In the genomic region with DNA sequence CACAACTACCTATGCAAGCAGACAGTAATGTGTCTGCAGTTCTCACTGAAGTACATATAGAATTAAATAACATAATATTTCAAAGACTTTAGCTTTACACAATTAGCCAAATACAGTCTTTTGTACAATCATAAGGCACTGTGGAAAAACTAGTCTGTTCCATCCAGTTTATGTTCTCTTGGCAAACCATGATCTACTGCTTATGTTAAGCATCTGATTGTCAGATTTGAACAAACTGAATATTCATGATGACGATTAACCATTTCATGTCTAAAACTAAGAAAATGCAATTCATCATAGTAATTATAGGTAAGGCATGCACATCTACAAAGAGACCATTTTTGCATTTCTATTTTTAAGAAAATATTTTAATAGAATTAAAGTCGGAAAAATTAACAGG, we compare ENCODE assay signal across 1 cellular context.
TF ChIP-seq lines count a peak whose summit lies in the region.

No MANE protein-coding gene starts in this region.

TF ChIP-seq in WTC11, 78 proteins besides CTCF, POLR2A, EP300 and RAD21 (continued from another document):
- TF ChIP-seq ATF2 (CRISPR knock-in tag; IDR thresholded peaks at IDR 0.05; ENCODE audit: borderline replicate concordance, low read depth) (no peak), E2F4 (CRISPR knock-in tag; IDR thresholded peaks at IDR 0.05; ENCODE audit: borderline replicate concordance, low read depth) (no peak), ZNF317 (CRISPR knock-in tag; IDR thresholded peaks at IDR 0.05; ENCODE audit: borderline replicate concordance, low read depth) (no peak), NR2C2 (CRISPR knock-in tag; IDR thresholded peaks at IDR 0.05) (no peak), USF1 (CRISPR knock-in tag; IDR thresholded peaks at IDR 0.05) (no peak)
- TF ChIP-seq, protein P1, sequence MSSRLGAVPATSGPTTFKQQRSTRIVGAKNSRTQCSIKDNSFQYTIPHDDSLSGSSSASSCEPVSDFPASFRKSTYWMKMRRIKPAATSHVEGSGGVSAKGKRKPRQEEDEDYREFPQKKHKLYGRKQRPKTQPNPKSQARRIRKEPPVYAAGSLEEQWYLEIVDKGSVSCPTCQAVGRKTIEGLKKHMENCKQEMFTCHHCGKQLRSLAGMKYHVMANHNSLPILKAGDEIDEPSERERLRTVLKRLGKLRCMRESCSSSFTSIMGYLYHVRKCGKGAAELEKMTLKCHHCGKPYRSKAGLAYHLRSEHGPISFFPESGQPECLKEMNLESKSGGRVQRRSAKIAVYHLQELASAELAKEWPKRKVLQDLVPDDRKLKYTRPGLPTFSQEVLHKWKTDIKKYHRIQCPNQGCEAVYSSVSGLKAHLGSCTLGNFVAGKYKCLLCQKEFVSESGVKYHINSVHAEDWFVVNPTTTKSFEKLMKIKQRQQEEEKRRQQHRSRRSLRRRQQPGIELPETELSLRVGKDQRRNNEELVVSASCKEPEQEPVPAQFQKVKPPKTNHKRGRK (CRISPR knock-in tag; IDR thresholded peaks at IDR 0.05; ENCODE audit: borderline replicate concordance): no peak
